ENCODE assay signal across 18 cellular contexts in the genomic region with DNA sequence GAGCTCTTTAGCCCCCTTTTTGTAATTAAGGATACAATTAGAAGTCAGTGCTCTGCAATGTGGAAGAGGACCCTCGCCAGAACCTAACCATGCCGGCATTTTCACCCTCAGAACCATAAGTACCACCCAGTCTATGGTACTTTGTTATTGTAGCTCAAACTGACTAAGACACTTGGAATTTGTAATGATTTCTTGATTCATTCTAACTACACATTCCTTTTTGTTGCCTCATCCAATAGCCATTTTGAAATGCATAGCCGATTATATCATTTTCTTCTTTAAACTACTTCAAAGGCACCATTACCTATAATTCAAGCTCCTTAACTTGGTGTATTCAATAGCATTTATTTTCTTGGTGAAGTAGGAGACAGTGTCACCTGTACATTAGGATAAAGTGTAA.
DNase-seq lines count a peak whose midpoint lies in the region; TF ChIP-seq lines count a peak whose summit lies in the region.
"Had no signal": no experiment of that assay in that cellular context is flagged by ENCODE, and none has a peak within 500 bp of the region (broad histone marks: within the 10 kb centered on the region; RNA-seq: fewer than 3 reads in every experiment).

No MANE protein-coding gene starts in this region.

- no peak overlapping the region for H3K4me3 Mint-ChIP-seq in MCF 10A (ENCODE audit: unreplicated experiment)
- H3K4me3 Mint-ChIP-seq: activated CD8-positive, alpha-beta T cell treated with anti-CD3 and anti-CD28 coated beads for 36 hours had no signal

- no peak overlapping the region for H3K27ac ChIP-seq in breast epithelium
- H3K27ac ChIP-seq: 22Rv1, HL-60, transverse colon had no signal

- DNase-seq in MCF 10A (ENCODE audit: unreplicated experiment) (peak; percentile 37), breast epithelium (ENCODE audit: low spot score in 2 of 2) (no peak), adipocyte (ENCODE audit: low read depth) (peak; percentile 64), fibroblast of the aortic adventitia (ENCODE audit: low read depth) (peak; percentile 58), GM20000 (ENCODE audit: low spot score) (no peak)
- no peak for DNase-seq in stimulated activated CD4-positive, alpha-beta T cell treated with anti-CD3 and anti-CD28 coated beads, Interleukin-1b, Interleukin-23, amount 100 ng/mL, for 48 hours
- no peak for DNase-seq in activated CD4-positive, CD25-positive, alpha-beta regulatory T cell (lab: John Stamatoyannopoulos, UW)
- DNase-seq in activated CD8-positive, alpha-beta memory T cell treated with anti-CD3 and anti-CD28 coated beads for 24 hours, result no peak
- DNase-seq: activated CD8-positive, alpha-beta T cell treated with anti-CD3 and anti-CD28 coated beads for 36 hours; DMS 273 treated with DMSO at 0.1 percent for 48 hours; left ventricle myocardium superior; MM.1S; OCI-M1; stimulated activated CD4-positive, alpha-beta T cell treated with anti-CD3 and anti-CD28 coated beads, Interleukin-12 subunit alpha, Interleukin-12 subunit beta, amount 100 ng/mL, for 4 hours; T-helper 9 cell; transverse colon had no signal

- peaks cover 16% of the 10 kb centered on the region for H3K4me1 Mint-ChIP-seq in MCF 10A (ENCODE audit: insufficient read depth, unreplicated experiment)

- H3K27ac Mint-ChIP-seq in MCF 10A (ENCODE audit: low read depth, unreplicated experiment), result peak overlapping the region; percentile 2
- H3K27ac Mint-ChIP-seq: activated CD8-positive, alpha-beta T cell treated with anti-CD3 and anti-CD28 coated beads for 36 hours had no signal

- peaks cover 43% of the 10 kb centered on the region for H3K36me3 Mint-ChIP-seq in MCF 10A (ENCODE audit: insufficient read depth, unreplicated experiment)

- POLR2A ChIA-PET in MCF 10A (lab: Yijun Ruan, JAX), result interaction anchor here (0.6 to 0.9 kb wide), 3 partner anchors 13 to 617 kb away, joined by 3 to 4 read pairs (median 3); no protein-coding TSS in a partner anchor

- H3K9me3 ChIP-seq in breast epithelium, result no peaks in the 10 kb centered on the region
- H3K9me3 ChIP-seq in adipocyte (ENCODE audit: control insufficient read depth, low read length), result no peaks in the 10 kb centered on the region
- H3K9me3 ChIP-seq: transverse colon had no signal

- BruUV-seq in MCF 10A (replicated peaks; lab: Mats Ljungman, UMichigan), result no TSS peak

- H3K27me3 ChIP-seq in breast epithelium (no peaks in the 10 kb centered on the region), adipocyte (replicated peaks; ENCODE audit: control insufficient read depth, insufficient read depth, low read length) (no peaks in the 10 kb centered on the region)
- H3K27me3 ChIP-seq: transverse colon had no signal

- CTCF ChIA-PET in MCF 10A (lab: Yijun Ruan, JAX), result interaction anchor here (0.6 to 2.2 kb wide), 4 partner anchors 37 to 302 kb away, joined by 3 to 15 read pairs (median 3); no protein-coding TSS in a partner anchor

- TF ChIP-seq POLR2A in breast epithelium (IDR thresholded peaks at IDR 0.05), result no peak

- no peak overlapping the region for H3K9ac ChIP-seq in adipocyte (ENCODE audit: low read length)

- H3K36me3 ChIP-seq in breast epithelium, result no peaks in the 10 kb centered on the region
- H3K36me3 ChIP-seq in adipocyte (ENCODE audit: control insufficient read depth, insufficient read depth, low read length, severe bottlenecking), result peaks cover 35% of the 10 kb centered on the region

- no peaks in the 10 kb centered on the region for H3K9me3 Mint-ChIP-seq in MCF 10A (ENCODE audit: unreplicated experiment)
- H3K9me3 Mint-ChIP-seq: activated CD8-positive, alpha-beta T cell treated with anti-CD3 and anti-CD28 coated beads for 36 hours had no signal

- no peaks in the 10 kb centered on the region for H3K4me1 ChIP-seq in breast epithelium
- H3K4me1 ChIP-seq in adipocyte (ENCODE audit: control insufficient read depth, insufficient read depth, low read length), result peaks cover 16% of the 10 kb centered on the region
- H3K4me1 ChIP-seq: transverse colon had no signal

- no peak overlapping the region for H3K4me3 ChIP-seq in breast epithelium
- no peak overlapping the region for H3K4me3 ChIP-seq in adipocyte (ENCODE audit: low read length)
- H3K4me3 ChIP-seq in fibroblast of the aortic adventitia (ENCODE audit: low read depth, low read length), result no peak overlapping the region
- H3K4me3 ChIP-seq: transverse colon had no signal

- TF ChIP-seq CTCF in MCF 10A (IDR thresholded peaks at IDR 0.05; ENCODE audit: unreplicated experiment) (no peak), breast epithelium (IDR thresholded peaks at IDR 0.05) (no peak), fibroblast of the aortic adventitia (IDR thresholded peaks at IDR 0.05; ENCODE audit: insufficient read depth, low read length) (no peak), GM20000 (IDR thresholded peaks at IDR 0.05; ENCODE audit: extremely low read depth, missing control alignments) (no peak)

- intact Hi-C loops in MCF 10A (cut with micrococcal nuclease) (no loop called here), breast epithelium (cut with DNase I; ENCODE audit: low total_unique reads) (no loop called here)

- H3K27me3 Mint-ChIP-seq in MCF 10A (ENCODE audit: insufficient read depth, unreplicated experiment), result no peaks in the 10 kb centered on the region
- H3K27me3 Mint-ChIP-seq: activated CD8-positive, alpha-beta T cell treated with anti-CD3 and anti-CD28 coated beads for 36 hours had no signal

Comparison
In these comparisons a context has a peak if more than half of its experiments do, and no peak if none do; other contexts are left out.
1. DNase-seq: peak in MCF 10A (single experiment), adipocyte (single experiment) and fibroblast of the aortic adventitia (single experiment); none in breast epithelium (0 of 2), stimulated activated CD4-positive, alpha-beta T cell treated with anti-CD3 and anti-CD28 coated beads, Interleukin-1b, Interleukin-23, amount 100 ng/mL, for 48 hours (single experiment), activated CD4-positive, CD25-positive, alpha-beta regulatory T cell (0 of 4), GM20000 (single experiment) and activated CD8-positive, alpha-beta memory T cell treated with anti-CD3 and anti-CD28 coated beads for 24 hours (single experiment).